In genomic region chr16:29807426-29808218, GRCh38 we compare ENCODE assay signal across 8 cellular contexts. TPM values are rescaled to one million over a fixed set of nuclear protein-coding genes. Genes with fewer than 3 reads are reported as not detected.
A peak's percentile ranks its signal among the peaks of the same experiment; 100 is the strongest.
DNase-seq lines count a peak whose midpoint lies in the region; ATAC-seq, FAIRE-seq and TF ChIP-seq lines count a peak whose summit lies in the region.

No MANE protein-coding gene starts in this region.

- no peak for ATAC-seq in GM21526 (IDR thresholded peaks at IDR 0.05; ENCODE audit: low FRiP score, unreplicated experiment)

- POLR2A ChIA-PET in endothelial cell of umbilical vein (lab: Charles Lee): interaction anchor here (1.0 to 1.5 kb wide), 4 partner anchors 8 to 45 kb away, joined by 3 to 4 read pairs (median 3); partner anchors contain the start of genes KIF22 and PAGR1

- intact Hi-C loops in endothelial cell of umbilical vein (cut with micrococcal nuclease): loop anchor here (1.0 to 5.0 kb wide), 4 partner anchors 41 to 214 kb away; partner anchors contain the start of gene TAOK2

- TF ChIP-seq POLR2A in endothelial cell of umbilical vein (IDR thresholded peaks at IDR 0.05; ENCODE audit: low read depth, low read length): peak; percentile 87

- no peaks in the 10 kb centered on the region for H3K9me2 ChIP-seq in OCI-LY1 (ENCODE audit: low read depth, low read length)

- dilution Hi-C loops in endothelial cell of umbilical vein (cut with MboI; ENCODE audit: extremely low pct_ligation_motif_present, low sequenced_read_pairs): loop anchor here (10.0 kb wide), 1 partner anchor 187 kb away; the partner anchor contains the start of genes HIRIP3 and INO80E

- no peaks in the 10 kb centered on the region for H4K20me1 ChIP-seq in OCI-LY1 (ENCODE audit: insufficient read depth, low read length)
- no peaks in the 10 kb centered on the region for H4K20me1 ChIP-seq in endothelial cell of umbilical vein (replicated peaks; ENCODE audit: control insufficient read depth, extremely low read depth, insufficient read depth, low read length)

- peak overlapping the region; percentile 57 for H3K9ac ChIP-seq in HUES48 (ENCODE audit: low read depth, low read length)
- H3K9ac ChIP-seq in OCI-LY1 (ENCODE audit: low read length): peak overlapping the region; percentile 74
- peak overlapping the region; percentile 44 for H3K9ac ChIP-seq in endothelial cell of umbilical vein (replicated peaks; ENCODE audit: extremely low read depth, insufficient read depth, low read length)

- CTCF ChIA-PET in endothelial cell of umbilical vein (lab: Charles Lee): interaction anchor here (0.5 to 3.7 kb wide), 32 partner anchors 9 to 346 kb away, joined by 3 to 163 read pairs (median 6); partner anchors contain the start of genes ALDOA, ASPHD1, CDIPT and KCTD13

- H3K79me2 ChIP-seq in OCI-LY1 (ENCODE audit: insufficient read depth, low read length) (no peaks in the 10 kb centered on the region), endothelial cell of umbilical vein (ENCODE audit: control insufficient read depth, insufficient read depth, low read length) (peaks cover 29% of the 10 kb centered on the region)

- DNase-seq in GF-D8 (lab: John Stamatoyannopoulos, UW): peak; percentile 82
- DNase-seq in activated T-cell treated with anti-CD3 and anti-CD28 coated beads for 24 hours (ENCODE audit: low read depth): peak; percentile 87
- peak; percentile 92 for DNase-seq in endothelial cell of umbilical vein (ENCODE audit: low read depth, low spot score)
- peak; percentile 68 for DNase-seq in middle frontal gyrus (ENCODE audit: extremely low spot score, low spot score)
- DNase-seq in stimulated activated CD8-positive, alpha-beta memory T cell treated with anti-CD3 and anti-CD28 coated beads, Interleukin-2, amount 100 ng/mL, for 1 hour (ENCODE audit: low read depth in 2 of 2): peak; percentile 68 to 73

- TF ChIP-seq CTCF in OCI-LY1 (IDR thresholded peaks at IDR 0.05; ENCODE audit: low read length) (peak; percentile 65), endothelial cell of umbilical vein (IDR thresholded peaks at IDR 0.05; ENCODE audit: extremely low read depth in 1 of 2, insufficient read depth in 1 of 2, low read depth in 1 of 2, low read length in 2 of 2) (peak; percentile 57 to 79)

- peak overlapping the region; percentile 76 for H3K4me3 ChIP-seq in HUES48 (ENCODE audit: low read depth, low read length)
- peak overlapping the region; percentile 68 for H3K4me3 ChIP-seq in OCI-LY1 (ENCODE audit: low read depth, low read length, poor library complexity, severe bottlenecking)
- H3K4me3 ChIP-seq in endothelial cell of umbilical vein (replicated peaks in 1 of 3; ENCODE audit: insufficient read depth in 1 of 3, low read depth in 1 of 3, low read length in 3 of 3): peak overlapping the region; percentile 17 to 72 (median 62)

- H3K27me3 ChIP-seq in HUES48 (ENCODE audit: control insufficient read depth, insufficient read depth, low read length): no peaks in the 10 kb centered on the region
- no peaks in the 10 kb centered on the region for H3K27me3 ChIP-seq in OCI-LY1 (ENCODE audit: insufficient read depth, low read length)
- no peaks in the 10 kb centered on the region for H3K27me3 ChIP-seq in endothelial cell of umbilical vein (ENCODE audit: control insufficient read depth in 2 of 2, insufficient read depth in 2 of 2, low read length in 2 of 2)

- peak; percentile 84 for FAIRE-seq in endothelial cell of umbilical vein (lab: Jason Lieb, UNC)

- H3K9me3 ChIP-seq in HUES48 (ENCODE audit: control insufficient read depth, insufficient read depth, low read length) (no peaks in the 10 kb centered on the region), OCI-LY1 (ENCODE audit: low read length) (no peaks in the 10 kb centered on the region), endothelial cell of umbilical vein (replicated peaks; ENCODE audit: control insufficient read depth, insufficient read depth, low read length) (no peaks in the 10 kb centered on the region)

- H3K9me1 ChIP-seq in endothelial cell of umbilical vein (replicated peaks; ENCODE audit: control insufficient read depth, extremely low read depth, insufficient read depth, low read length): no peaks in the 10 kb centered on the region

- no peak overlapping the region for H2AFZ ChIP-seq in OCI-LY1 (ENCODE audit: low read length)
- H2AFZ ChIP-seq in endothelial cell of umbilical vein (ENCODE audit: low read depth, low read length): no peak overlapping the region

- H3F3A ChIP-seq in OCI-LY1 (ENCODE audit: insufficient read depth, low read length): no peaks in the 10 kb centered on the region

- H3K4me2 ChIP-seq in OCI-LY1 (ENCODE audit: low read length): peak overlapping the region; percentile 81
- peak overlapping the region; percentile 71 for H3K4me2 ChIP-seq in endothelial cell of umbilical vein (ENCODE audit: insufficient read depth, low read length)

- H3K4me1 ChIP-seq in HUES48 (ENCODE audit: control insufficient read depth, insufficient read depth, low read length) (peaks cover 38% of the 10 kb centered on the region), OCI-LY1 (ENCODE audit: insufficient read depth, low read length, severe bottlenecking) (peaks cover 74% of the 10 kb centered on the region), endothelial cell of umbilical vein (ENCODE audit: control insufficient read depth, extremely low read depth, insufficient read depth, low read length) (peaks cover 45% of the 10 kb centered on the region)

- H3K36me3 ChIP-seq in HUES48 (ENCODE audit: control insufficient read depth, insufficient read depth, low read length): peaks cover 43% of the 10 kb centered on the region
- peaks cover 51% of the 10 kb centered on the region for H3K36me3 ChIP-seq in OCI-LY1 (ENCODE audit: insufficient read depth, low read length)
- H3K36me3 ChIP-seq in endothelial cell of umbilical vein (ENCODE audit: control insufficient read depth in 2 of 2, extremely low read depth in 1 of 2, insufficient read depth in 2 of 2, low read length in 2 of 2): peaks cover 6 to 14% of the 10 kb centered on the region in 2 experiments

- BruUV-seq in endothelial cell of umbilical vein (replicated peaks; lab: Mats Ljungman, UMichigan): TSS peak; percentile 47

- peak overlapping the region; percentile 94 for H3K27ac ChIP-seq in HUES48 (ENCODE audit: low read depth, low read length)
- H3K27ac ChIP-seq in OCI-LY1 (ENCODE audit: low read depth, low read length, poor library complexity, severe bottlenecking): peak overlapping the region; percentile 66
- peak overlapping the region; percentile 23 for H3K27ac ChIP-seq in endothelial cell of umbilical vein (ENCODE audit: insufficient read depth, low read depth, low read length)

TF ChIP-seq in endothelial cell of umbilical vein, 7 proteins besides CTCF, POLR2A, EP300 and RAD21 (continues in another document):
- TF ChIP-seq POLR2AphosphoS5 (IDR thresholded peaks at IDR 0.05; ENCODE audit: insufficient read depth, low read depth, low read length) (peak; percentile 77), MYC (IDR thresholded peaks at IDR 0.05; ENCODE audit: low read depth, low read length) (no peak)

RNA-seq across cellular contexts. Expression of gene MAZ, which starts 1.3 kb away (rescaled TPM):
- total RNA-seq in endothelial cell of umbilical vein: 311 TPM in 2 replicates
- polyA plus RNA-seq in endothelial cell of umbilical vein: 165 and 212 TPM in 2 replicates
- polyA plus RNA-seq in endothelial cell of umbilical vein (2011; cell fraction: cytosol; rRNA removed): 204 and 249 TPM in 2 replicates
- polyA plus RNA-seq in endothelial cell of umbilical vein (2011; cell fraction: nucleus; rRNA removed): 129 and 147 TPM in 2 replicates
- 303 and 323 TPM in 2 replicates for polyA plus RNA-seq in endothelial cell of umbilical vein (2012)
- 291 and 342 TPM in 2 replicates for polyA minus RNA-seq in endothelial cell of umbilical vein
- polyA minus RNA-seq in endothelial cell of umbilical vein (2011; cell fraction: cytosol; rRNA and poly(A)+ RNA removed): 395 TPM
- 51.4 and 56.6 TPM in 2 replicates for polyA minus RNA-seq in endothelial cell of umbilical vein (2011; cell fraction: nucleus; rRNA and poly(A)+ RNA removed)

RNA-seq across cellular contexts. Expression of gene PRRT2, which starts 4.4 kb away (rescaled TPM):
- total RNA-seq in endothelial cell of umbilical vein: 2.3 and 3.3 TPM in 2 replicates
- 3.3 and 3.4 TPM in 2 replicates for polyA plus RNA-seq in endothelial cell of umbilical vein
- 0.41 and 0.66 TPM in 2 replicates for polyA plus RNA-seq in endothelial cell of umbilical vein (2011; cell fraction: cytosol; rRNA removed)
- 18.1 and 20.0 TPM in 2 replicates for polyA plus RNA-seq in endothelial cell of umbilical vein (2011; cell fraction: nucleus; rRNA removed)
- polyA plus RNA-seq in endothelial cell of umbilical vein (2012): 1.0 and 1.4 TPM in 2 replicates
- 1.1 and 1.9 TPM in 2 replicates for polyA minus RNA-seq in endothelial cell of umbilical vein
- polyA minus RNA-seq in endothelial cell of umbilical vein (2011; cell fraction: cytosol; rRNA and poly(A)+ RNA removed): not detected
- 2.9 and 3.8 TPM in 2 replicates for polyA minus RNA-seq in endothelial cell of umbilical vein (2011; cell fraction: nucleus; rRNA and poly(A)+ RNA removed)

RNA-seq across cellular contexts. Expression of gene PAGR1, which starts 8.3 kb away (rescaled TPM):
- total RNA-seq in endothelial cell of umbilical vein: 24.2 and 26.3 TPM in 2 replicates
- polyA plus RNA-seq in endothelial cell of umbilical vein: 13.0 and 15.9 TPM in 2 replicates
- polyA plus RNA-seq in endothelial cell of umbilical vein (2011; cell fraction: cytosol; rRNA removed): 16.6 and 17.6 TPM in 2 replicates
- 18.8 and 20.0 TPM in 2 replicates for polyA plus RNA-seq in endothelial cell of umbilical vein (2011; cell fraction: nucleus; rRNA removed)
- 18.5 and 20.4 TPM in 2 replicates for polyA plus RNA-seq in endothelial cell of umbilical vein (2012)
- 3.8 and 4.2 TPM in 2 replicates for polyA minus RNA-seq in endothelial cell of umbilical vein
- polyA minus RNA-seq in endothelial cell of umbilical vein (2011; cell fraction: cytosol; rRNA and poly(A)+ RNA removed): 16.0 TPM
- 4.1 and 5.2 TPM in 2 replicates for polyA minus RNA-seq in endothelial cell of umbilical vein (2011; cell fraction: nucleus; rRNA and poly(A)+ RNA removed)

RNA-seq across cellular contexts. Expression of gene MVP, which starts 12.6 kb away (rescaled TPM):
- total RNA-seq in endothelial cell of umbilical vein: 116 and 118 TPM in 2 replicates
- polyA plus RNA-seq in endothelial cell of umbilical vein: 47.0 and 49.8 TPM in 2 replicates
- polyA plus RNA-seq in endothelial cell of umbilical vein (2011; cell fraction: cytosol; rRNA removed): 45.7 and 48.2 TPM in 2 replicates
- 118 and 126 TPM in 2 replicates for polyA plus RNA-seq in endothelial cell of umbilical vein (2011; cell fraction: nucleus; rRNA removed)
- polyA plus RNA-seq in endothelial cell of umbilical vein (2012): 154 and 197 TPM in 2 replicates
- polyA minus RNA-seq in endothelial cell of umbilical vein: 123 and 214 TPM in 2 replicates
- polyA minus RNA-seq in endothelial cell of umbilical vein (2011; cell fraction: cytosol; rRNA and poly(A)+ RNA removed): 47.5 TPM
- polyA minus RNA-seq in endothelial cell of umbilical vein (2011; cell fraction: nucleus; rRNA and poly(A)+ RNA removed): 42.1 and 68.7 TPM in 2 replicates

RNA-seq across cellular contexts. Expression of gene KIF22, which starts 17.1 kb away (rescaled TPM):
- 82.3 and 90.0 TPM in 2 replicates for total RNA-seq in endothelial cell of umbilical vein
- 67.3 and 67.9 TPM in 2 replicates for polyA plus RNA-seq in endothelial cell of umbilical vein
- polyA plus RNA-seq in endothelial cell of umbilical vein (2011; cell fraction: cytosol; rRNA removed): 68.7 and 72.0 TPM in 2 replicates
- 198 and 265 TPM in 2 replicates for polyA plus RNA-seq in endothelial cell of umbilical vein (2011; cell fraction: nucleus; rRNA removed)
- 27.8 and 49.7 TPM in 2 replicates for polyA plus RNA-seq in endothelial cell of umbilical vein (2012)
- polyA minus RNA-seq in endothelial cell of umbilical vein: 71.8 and 80.2 TPM in 2 replicates
- polyA minus RNA-seq in endothelial cell of umbilical vein (2011; cell fraction: cytosol; rRNA and poly(A)+ RNA removed): 95.7 TPM
- polyA minus RNA-seq in endothelial cell of umbilical vein (2011; cell fraction: nucleus; rRNA and poly(A)+ RNA removed): 55.3 and 92.1 TPM in 2 replicates

Comparison
In these comparisons a context has a peak if more than half of its experiments do, and no peak if none do; other contexts are left out.
1. H3K27ac ChIP-seq: peak in every context shown above with its lines; median percentile 94 in HUES48; 66 in OCI-LY1; 23 in endothelial cell of umbilical vein.